1 cellular context compared by ENCODE assay signal in genomic region chr7:55588379-55588699, GRCh38.
TF ChIP-seq lines count a peak whose summit lies in the region.

No MANE protein-coding gene starts in this region.

TF ChIP-seq in SK-N-SH treated with all-trans-retinoic acid at 6 μM for 48 hours, 23 proteins besides CTCF, POLR2A, EP300 and RAD21 (continued from another document):
- TF ChIP-seq, protein P1, sequence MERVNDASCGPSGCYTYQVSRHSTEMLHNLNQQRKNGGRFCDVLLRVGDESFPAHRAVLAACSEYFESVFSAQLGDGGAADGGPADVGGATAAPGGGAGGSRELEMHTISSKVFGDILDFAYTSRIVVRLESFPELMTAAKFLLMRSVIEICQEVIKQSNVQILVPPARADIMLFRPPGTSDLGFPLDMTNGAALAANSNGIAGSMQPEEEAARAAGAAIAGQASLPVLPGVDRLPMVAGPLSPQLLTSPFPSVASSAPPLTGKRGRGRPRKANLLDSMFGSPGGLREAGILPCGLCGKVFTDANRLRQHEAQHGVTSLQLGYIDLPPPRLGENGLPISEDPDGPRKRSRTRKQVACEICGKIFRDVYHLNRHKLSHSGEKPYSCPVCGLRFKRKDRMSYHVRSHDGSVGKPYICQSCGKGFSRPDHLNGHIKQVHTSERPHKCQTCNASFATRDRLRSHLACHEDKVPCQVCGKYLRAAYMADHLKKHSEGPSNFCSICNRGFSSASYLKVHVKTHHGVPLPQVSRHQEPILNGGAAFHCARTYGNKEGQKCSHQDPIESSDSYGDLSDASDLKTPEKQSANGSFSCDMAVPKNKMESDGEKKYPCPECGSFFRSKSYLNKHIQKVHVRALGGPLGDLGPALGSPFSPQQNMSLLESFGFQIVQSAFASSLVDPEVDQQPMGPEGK (CRISPR knock-in tag; IDR thresholded peaks at IDR 0.05; ENCODE audit: borderline replicate concordance): no peak
- no peak for TF ChIP-seq CSRNP3 (CRISPR knock-in tag; IDR thresholded peaks at IDR 0.05)
- TF ChIP-seq SNAI2 (CRISPR knock-in tag; IDR thresholded peaks at IDR 0.05): no peak
- TF ChIP-seq ZFP3 (CRISPR knock-in tag; IDR thresholded peaks at IDR 0.05): no peak
